ENCODE assay signal across 20 cellular contexts in genomic region chr21:46264690-46265144, GRCh38. TPM values are rescaled to one million over a fixed set of nuclear protein-coding genes. Genes with fewer than 3 reads are reported as not detected.
A peak's percentile ranks its signal among the peaks of the same experiment; 100 is the strongest.
DNase-seq lines count a peak whose midpoint lies in the region; ATAC-seq and TF ChIP-seq lines count a peak whose summit lies in the region.
"Had no signal": no experiment of that assay in that cellular context is flagged by ENCODE, and none has a peak within 500 bp of the region (broad histone marks: within the 10 kb centered on the region; RNA-seq: fewer than 3 reads in every experiment).

No MANE protein-coding gene starts in this region.

- no peak for TF ChIP-seq POLR2A in adrenal gland (IDR thresholded peaks at IDR 0.05)

- H3K4me3 ChIP-seq in adrenal gland, result no peak overlapping the region
- H3K4me3 ChIP-seq: BLaER1 treated with 17β-estradiol and CSF1 and Interleukin-3, amounts not matched to agents 10 nM and 100 nM; heart right ventricle; neural progenitor cell; SJSA1 had no signal

- no peaks in the 10 kb centered on the region for H3K27me3 Mint-ChIP-seq in activated CD8-positive, alpha-beta T cell treated with anti-CD3 and anti-CD28 coated beads, Interleukin-2, amount 10 ng/mL, durations not matched to agents 7 days and 5 days (ENCODE audit: low read depth)
- H3K27me3 Mint-ChIP-seq in activated CD8-positive, alpha-beta T cell treated with anti-CD3 and anti-CD28 coated beads for 36 hours, result no peaks in the 10 kb centered on the region
- H3K27me3 Mint-ChIP-seq: activated CD8-positive, alpha-beta memory T cell treated with anti-CD3 and anti-CD28 coated beads, Interleukin-2, amount 10 ng/mL, durations not matched to agents 7 days and 5 days; stimulated activated naive B cell treated with anti-CD40 and anti-IgM and Interleukin-4, amounts not matched to agents 10 μg/mL and 1 μg/mL and 100 μg/mL, for 72 hours; type B pancreatic cell had no signal

- no peaks in the 10 kb centered on the region for H3K4me1 ChIP-seq in adrenal gland (replicated peaks in 1 of 2)
- H3K4me1 ChIP-seq: BLaER1 treated with 17β-estradiol and CSF1 and Interleukin-3, amounts not matched to agents 10 nM and 100 nM; heart right ventricle; neural progenitor cell; SJSA1 had no signal

- DNase-seq in activated CD8-positive, alpha-beta T cell treated with anti-CD3 and anti-CD28 coated beads, Interleukin-2, amount 10 ng/mL, durations not matched to agents 7 days and 5 days, result no peak
- no peak for DNase-seq in activated CD8-positive, alpha-beta T cell treated with anti-CD3 and anti-CD28 coated beads for 36 hours
- no peak for DNase-seq in left cardiac atrium
- peak; percentile 16 for DNase-seq in stimulated activated naive CD8-positive, alpha-beta T cell treated with anti-CD3 and anti-CD28 coated beads, Interleukin-15, Interleukin-2, amounts not matched to agents 100 U/mL and 50 U/mL, for 24 hours
- no peak for DNase-seq in adrenal gland
- no peak for DNase-seq in DMS53 treated with DMSO at 0.1 percent for 48 hours (lab: John Stamatoyannopoulos, UW; ENCODE audit: unreplicated experiment)
- DNase-seq: activated CD4-positive, alpha-beta T cell treated with anti-CD3 and anti-CD28 coated beads for 1 hour; activated CD8-positive, alpha-beta memory T cell treated with anti-CD3 and anti-CD28 coated beads, Interleukin-2, amount 10 ng/mL, durations not matched to agents 7 days and 5 days; activated effector memory CD4-positive, alpha-beta T cell treated with anti-CD3 and anti-CD28 coated beads, Interleukin-2, amount 50 U/mL, for 16 hours; effector CD8-positive, alpha-beta T cell; heart right ventricle; islet precursor cell; KG1; NCI-H1092; NCI-H526; stimulated activated naive B cell treated with anti-CD40 and anti-IgM and Interleukin-4, amounts not matched to agents 10 μg/mL and 1 μg/mL and 100 μg/mL, for 72 hours had no signal

- H3K9me3 Mint-ChIP-seq in activated CD8-positive, alpha-beta T cell treated with anti-CD3 and anti-CD28 coated beads, Interleukin-2, amount 10 ng/mL, durations not matched to agents 7 days and 5 days (ENCODE audit: insufficient read depth), result no peaks in the 10 kb centered on the region
- no peaks in the 10 kb centered on the region for H3K9me3 Mint-ChIP-seq in activated CD8-positive, alpha-beta T cell treated with anti-CD3 and anti-CD28 coated beads for 36 hours
- H3K9me3 Mint-ChIP-seq: neural progenitor cell; stimulated activated naive B cell treated with anti-CD40 and anti-IgM and Interleukin-4, amounts not matched to agents 10 μg/mL and 1 μg/mL and 100 μg/mL, for 72 hours; type B pancreatic cell had no signal

- no peak overlapping the region for H3K4me3 Mint-ChIP-seq in activated CD8-positive, alpha-beta T cell treated with anti-CD3 and anti-CD28 coated beads, Interleukin-2, amount 10 ng/mL, durations not matched to agents 7 days and 5 days
- no peak overlapping the region for H3K4me3 Mint-ChIP-seq in activated CD8-positive, alpha-beta T cell treated with anti-CD3 and anti-CD28 coated beads for 36 hours
- H3K4me3 Mint-ChIP-seq: activated CD8-positive, alpha-beta memory T cell treated with anti-CD3 and anti-CD28 coated beads, Interleukin-2, amount 10 ng/mL, durations not matched to agents 7 days and 5 days; neural progenitor cell; stimulated activated naive B cell treated with anti-CD40 and anti-IgM and Interleukin-4, amounts not matched to agents 10 μg/mL and 1 μg/mL and 100 μg/mL, for 72 hours; type B pancreatic cell had no signal

- no peaks in the 10 kb centered on the region for H3K4me1 Mint-ChIP-seq in activated CD8-positive, alpha-beta T cell treated with anti-CD3 and anti-CD28 coated beads, Interleukin-2, amount 10 ng/mL, durations not matched to agents 7 days and 5 days (ENCODE audit: low read depth)
- no peaks in the 10 kb centered on the region for H3K4me1 Mint-ChIP-seq in activated CD8-positive, alpha-beta T cell treated with anti-CD3 and anti-CD28 coated beads for 36 hours (ENCODE audit: low read depth)
- H3K4me1 Mint-ChIP-seq: activated CD8-positive, alpha-beta memory T cell treated with anti-CD3 and anti-CD28 coated beads, Interleukin-2, amount 10 ng/mL, durations not matched to agents 7 days and 5 days; neural progenitor cell had no signal

- POLR2A ChIA-PET in activated CD8-positive, alpha-beta T cell treated with anti-CD3 and anti-CD28 coated beads, Interleukin-2, amount 10 ng/mL, durations not matched to agents 7 days and 5 days (lab: Charles Lee), result no interaction called here
- POLR2A ChIA-PET in activated CD8-positive, alpha-beta T cell treated with anti-CD3 and anti-CD28 coated beads for 36 hours (lab: Charles Lee), result no interaction called here

- H3K36me3 Mint-ChIP-seq in activated CD8-positive, alpha-beta T cell treated with anti-CD3 and anti-CD28 coated beads, Interleukin-2, amount 10 ng/mL, durations not matched to agents 7 days and 5 days (ENCODE audit: low read depth), result peaks cover 43% of the 10 kb centered on the region
- H3K36me3 Mint-ChIP-seq in activated CD8-positive, alpha-beta T cell treated with anti-CD3 and anti-CD28 coated beads for 36 hours (ENCODE audit: low read depth), result peaks cover 41% of the 10 kb centered on the region

- no peak overlapping the region for H3K27ac ChIP-seq in adrenal gland
- H3K27ac ChIP-seq: BLaER1 treated with 17β-estradiol and CSF1 and Interleukin-3, amounts not matched to agents 10 nM and 100 nM; heart right ventricle; neural progenitor cell; SJSA1 had no signal

- intact Hi-C loops in activated CD8-positive, alpha-beta T cell treated with anti-CD3 and anti-CD28 coated beads for 36 hours (cut with micrococcal nuclease), result no loop called here
- intact Hi-C loops in left cardiac atrium (cut with DNase I) (no loop called here), adrenal gland (cut with DNase I) (no loop called here)

- H3K27me3 ChIP-seq in adrenal gland, result no peaks in the 10 kb centered on the region
- H3K27me3 ChIP-seq: BLaER1 treated with 17β-estradiol and CSF1 and Interleukin-3, amounts not matched to agents 10 nM and 100 nM; heart right ventricle; neural progenitor cell; SJSA1 had no signal

- H3K36me3 ChIP-seq in adrenal gland (replicated peaks in 1 of 2), result peaks cover 0 to 92% of the 10 kb centered on the region in 2 donors
- H3K36me3 ChIP-seq: neural progenitor cell had no signal

- WGBS in adrenal gland, 4 donors, result 80 to 95% (median 90%) methylated on average over 4 to 13 of the region's 13 CpGs

- H3K27ac Mint-ChIP-seq in activated CD8-positive, alpha-beta T cell treated with anti-CD3 and anti-CD28 coated beads, Interleukin-2, amount 10 ng/mL, durations not matched to agents 7 days and 5 days, result no peak overlapping the region
- H3K27ac Mint-ChIP-seq in activated CD8-positive, alpha-beta T cell treated with anti-CD3 and anti-CD28 coated beads for 36 hours, result no peak overlapping the region
- H3K27ac Mint-ChIP-seq: activated CD8-positive, alpha-beta memory T cell treated with anti-CD3 and anti-CD28 coated beads, Interleukin-2, amount 10 ng/mL, durations not matched to agents 7 days and 5 days; neural progenitor cell; type B pancreatic cell had no signal

- ATAC-seq in activated CD8-positive, alpha-beta T cell treated with anti-CD3 and anti-CD28 coated beads, Interleukin-2, amount 10 ng/mL, durations not matched to agents 7 days and 5 days, result peak; percentile 23
- ATAC-seq in activated CD8-positive, alpha-beta T cell treated with anti-CD3 and anti-CD28 coated beads for 36 hours, result no peak
- peak; percentile 36 to 41 for ATAC-seq in left cardiac atrium
- no peak for ATAC-seq in stimulated activated naive CD8-positive, alpha-beta T cell treated with anti-CD3 and anti-CD28 coated beads, Interleukin-15, Interleukin-2, amounts not matched to agents 100 U/mL and 50 U/mL, for 24 hours
- ATAC-seq: activated CD8-positive, alpha-beta memory T cell treated with anti-CD3 and anti-CD28 coated beads, Interleukin-2, amount 10 ng/mL, durations not matched to agents 7 days and 5 days; stimulated activated naive B cell treated with anti-CD40 and anti-IgM and Interleukin-4, amounts not matched to agents 10 μg/mL and 1 μg/mL and 100 μg/mL, for 72 hours had no signal

- TF ChIP-seq CTCF in activated CD8-positive, alpha-beta T cell treated with anti-CD3 and anti-CD28 coated beads for 36 hours (IDR thresholded peaks at IDR 0.05), result no peak
- no peak for TF ChIP-seq CTCF in adrenal gland (IDR thresholded peaks at IDR 0.05)

- CTCF ChIA-PET in activated CD8-positive, alpha-beta T cell treated with anti-CD3 and anti-CD28 coated beads, Interleukin-2, amount 10 ng/mL, durations not matched to agents 7 days and 5 days (lab: Charles Lee), result no interaction called here
- CTCF ChIA-PET in activated CD8-positive, alpha-beta T cell treated with anti-CD3 and anti-CD28 coated beads for 36 hours (lab: Charles Lee), result no interaction called here

- no peaks in the 10 kb centered on the region for H3K9me3 ChIP-seq in adrenal gland (replicated peaks in 1 of 3)
- H3K9me3 ChIP-seq: BLaER1 treated with 17β-estradiol and CSF1 and Interleukin-3, amounts not matched to agents 10 nM and 100 nM; heart right ventricle; SJSA1 had no signal

RNA-seq across cellular contexts. Expression of gene MCM3AP, which starts 20.7 kb away (rescaled TPM):
- total RNA-seq in activated CD8-positive, alpha-beta T cell treated with anti-CD3 and anti-CD28 coated beads, Interleukin-2, amount 10 ng/mL, durations not matched to agents 7 days and 5 days, result 100 to 1,000 TPM; 106 to 113 TPM
- 100 to 1,000 TPM; 108 to 112 TPM for total RNA-seq in activated CD8-positive, alpha-beta T cell treated with anti-CD3 and anti-CD28 coated beads for 36 hours
- total RNA-seq in left cardiac atrium, result 10 to 100 TPM; 52.4 to 66.4 TPM
- 10 to 100 TPM; 61.0 to 88.4 (median 72.3) TPM for total RNA-seq in adrenal gland
- polyA plus RNA-seq in adrenal gland, result 10 to 100 TPM; 34.8 to 89.4 (median 71.3) TPM

RNA-seq across cellular contexts. Expression of gene YBEY, which starts 21.4 kb away (rescaled TPM):
- 10 to 100 TPM; 13.4 to 15.2 TPM for total RNA-seq in activated CD8-positive, alpha-beta T cell treated with anti-CD3 and anti-CD28 coated beads, Interleukin-2, amount 10 ng/mL, durations not matched to agents 7 days and 5 days
- 10 to 100 TPM; 14.9 to 16.2 TPM for total RNA-seq in activated CD8-positive, alpha-beta T cell treated with anti-CD3 and anti-CD28 coated beads for 36 hours
- total RNA-seq in left cardiac atrium, result 10 to 100 TPM; 15.5 to 17.5 TPM
- 10 to 100 TPM in 6 of 8 donors, 1 to 10 TPM in 2; 4.0 to 17.5 (median 14.8) TPM for total RNA-seq in adrenal gland
- 10 to 100 TPM; 16.4 to 46.0 (median 24.8) TPM for polyA plus RNA-seq in adrenal gland

RNA-seq across cellular contexts. Expression of gene LSS, which starts 36.1 kb away (rescaled TPM):
- total RNA-seq in activated CD8-positive, alpha-beta T cell treated with anti-CD3 and anti-CD28 coated beads, Interleukin-2, amount 10 ng/mL, durations not matched to agents 7 days and 5 days, result 10 to 100 TPM; 72.1 to 76.1 TPM
- 10 to 100 TPM; 20.3 to 20.4 TPM for total RNA-seq in activated CD8-positive, alpha-beta T cell treated with anti-CD3 and anti-CD28 coated beads for 36 hours
- total RNA-seq in left cardiac atrium (10 to 100 TPM; 66.4 to 66.7 TPM), adrenal gland (100 to 1,000 TPM in 2 of 8 donors, 10 to 100 TPM in 6; 49.0 to 245 (median 79.8) TPM)
- 100 to 1,000 TPM in 1 of 3 donors, 10 to 100 TPM in 2; 46.3 to 132 (median 49.9) TPM for polyA plus RNA-seq in adrenal gland

RNA-seq across cellular contexts. Expression of gene C21orf58, which starts 59.0 kb away (rescaled TPM):
- 10 to 100 TPM; 59.0 to 65.4 TPM for total RNA-seq in activated CD8-positive, alpha-beta T cell treated with anti-CD3 and anti-CD28 coated beads, Interleukin-2, amount 10 ng/mL, durations not matched to agents 7 days and 5 days
- 10 to 100 TPM; 23.9 to 25.2 TPM for total RNA-seq in activated CD8-positive, alpha-beta T cell treated with anti-CD3 and anti-CD28 coated beads for 36 hours
- total RNA-seq in left cardiac atrium (1 to 10 TPM; 1.0 to 2.5 TPM), adrenal gland (1 to 10 TPM; 1.1 to 5.4 (median 2.2) TPM)
- polyA plus RNA-seq in adrenal gland, result 10 to 100 TPM in 1 of 3 donors, 1 to 10 TPM in 1, under 1 TPM in 1; 0.46 to 15.0 (median 2.9) TPM

RNA-seq across cellular contexts. Expression of gene PCNT, which starts 59.2 kb away (rescaled TPM):
- total RNA-seq in activated CD8-positive, alpha-beta T cell treated with anti-CD3 and anti-CD28 coated beads, Interleukin-2, amount 10 ng/mL, durations not matched to agents 7 days and 5 days, result 10 to 100 TPM; 89.0 to 98.8 TPM
- 10 to 100 TPM; 46.2 to 46.6 TPM for total RNA-seq in activated CD8-positive, alpha-beta T cell treated with anti-CD3 and anti-CD28 coated beads for 36 hours
- 10 to 100 TPM; 31.8 to 50.2 TPM for total RNA-seq in left cardiac atrium
- 10 to 100 TPM; 27.2 to 46.6 (median 33.7) TPM for total RNA-seq in adrenal gland
- polyA plus RNA-seq in adrenal gland, result 10 to 100 TPM; 14.0 to 27.3 (median 21.4) TPM

Comparison
In these comparisons a context has a peak if more than half of its experiments do, and no peak if none do; other contexts are left out.
1. ATAC-seq: peak in activated CD8-positive, alpha-beta T cell treated with anti-CD3 and anti-CD28 coated beads, Interleukin-2, amount 10 ng/mL, durations not matched to agents 7 days and 5 days (single experiment) and left cardiac atrium (2 of 2); none in activated CD8-positive, alpha-beta T cell treated with anti-CD3 and anti-CD28 coated beads for 36 hours (single experiment) and stimulated activated naive CD8-positive, alpha-beta T cell treated with anti-CD3 and anti-CD28 coated beads, Interleukin-15, Interleukin-2, amounts not matched to agents 100 U/mL and 50 U/mL, for 24 hours (single experiment).